ENCODE assay signal across 1 cellular context in the genomic region with DNA sequence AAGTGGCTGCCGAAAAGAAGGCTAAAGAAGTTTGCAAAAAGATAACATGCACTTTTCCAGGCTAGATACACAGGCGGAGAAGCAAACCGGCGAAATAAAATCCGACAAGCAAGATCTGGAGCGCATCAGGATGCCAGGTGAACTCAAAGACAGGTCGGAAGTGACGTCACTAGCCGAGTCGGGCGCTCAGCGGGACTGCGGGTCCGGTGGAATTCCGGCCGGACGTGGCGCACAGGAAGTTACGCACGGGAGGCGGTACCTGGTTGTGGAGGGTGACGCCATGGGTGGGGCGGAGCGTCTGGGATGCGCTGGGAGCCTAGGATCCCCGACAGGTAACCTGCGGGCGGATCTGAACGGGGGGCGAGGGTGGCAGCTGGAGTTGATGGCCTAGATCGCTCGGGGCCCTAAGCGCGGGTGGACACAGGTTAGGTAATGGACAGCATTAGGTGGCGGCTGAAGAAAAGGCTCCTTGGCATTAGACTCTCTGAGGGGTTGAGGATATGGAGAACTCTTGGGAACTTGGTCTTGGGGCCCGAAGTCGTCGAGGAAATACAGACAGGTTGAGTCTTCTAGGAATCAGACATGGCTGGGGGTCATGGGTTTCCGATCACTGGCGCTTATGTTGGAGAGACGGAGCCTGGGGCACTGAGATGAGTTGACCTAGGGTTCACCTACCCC.
TF ChIP-seq lines count a peak whose summit lies in the region.

No MANE protein-coding gene starts in this region.

TF ChIP-seq in HepG2, 621 proteins besides CTCF, POLR2A, EP300 and RAD21 (continued from another document and continues in another):
- TF ChIP-seq, protein P1, sequence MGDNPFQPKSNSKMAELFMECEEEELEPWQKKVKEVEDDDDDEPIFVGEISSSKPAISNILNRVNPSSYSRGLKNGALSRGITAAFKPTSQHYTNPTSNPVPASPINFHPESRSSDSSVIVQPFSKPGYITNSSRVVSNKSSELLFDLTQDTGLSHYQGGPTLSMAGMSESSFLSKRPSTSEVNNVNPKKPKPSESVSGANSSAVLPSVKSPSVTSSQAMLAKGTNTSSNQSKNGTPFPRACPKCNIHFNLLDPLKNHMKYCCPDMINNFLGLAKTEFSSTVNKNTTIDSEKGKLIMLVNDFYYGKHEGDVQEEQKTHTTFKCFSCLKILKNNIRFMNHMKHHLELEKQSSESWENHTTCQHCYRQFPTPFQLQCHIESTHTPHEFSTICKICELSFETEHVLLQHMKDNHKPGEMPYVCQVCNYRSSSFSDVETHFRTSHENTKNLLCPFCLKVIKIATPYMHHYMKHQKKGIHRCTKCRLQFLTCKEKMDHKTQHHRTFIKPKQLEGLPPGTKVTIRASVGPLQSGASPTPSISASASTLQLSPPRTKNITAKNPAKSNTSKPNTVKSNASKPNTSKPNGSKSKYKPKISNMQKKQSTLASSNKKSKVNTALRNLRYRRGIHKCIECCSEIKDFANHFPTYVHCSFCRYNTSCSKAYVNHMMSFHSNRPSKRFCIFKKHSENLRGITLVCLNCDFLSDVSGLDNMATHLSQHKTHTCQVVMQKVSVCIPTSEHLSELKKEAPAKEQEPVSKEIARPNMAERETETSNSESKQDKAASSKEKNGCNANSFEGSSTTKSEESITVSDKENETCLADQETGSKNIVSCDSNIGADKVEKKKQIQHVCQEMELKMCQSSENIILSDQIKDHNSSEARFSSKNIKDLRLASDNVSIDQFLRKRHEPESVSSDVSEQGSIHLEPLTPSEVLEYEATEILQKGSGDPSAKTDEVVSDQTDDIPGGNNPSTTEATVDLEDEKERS (CRISPR knock-in tag; IDR thresholded peaks at IDR 0.05): no peak
- TF ChIP-seq ZNF780A (CRISPR knock-in tag; IDR thresholded peaks at IDR 0.05) (no peak), HOXA9 (CRISPR knock-in tag; IDR thresholded peaks at IDR 0.05; ENCODE audit: borderline replicate concordance) (no peak), BORCS8-MEF2B (CRISPR knock-in tag; IDR thresholded peaks at IDR 0.05) (peak; percentile 69), AGO1 (IDR thresholded peaks at IDR 0.05; ENCODE audit: low read depth, low read length, poor library complexity, severe bottlenecking) (no peak), ZNF841 (CRISPR knock-in tag; IDR thresholded peaks at IDR 0.05; ENCODE audit: borderline replicate concordance) (no peak), ZNF557 (CRISPR knock-in tag; IDR thresholded peaks at IDR 0.05) (no peak), ZSCAN29 (CRISPR knock-in tag; conservative IDR thresholded peaks at IDR 0.05) (no peak), EHMT2 (IDR thresholded peaks at IDR 0.05; ENCODE audit: borderline replicate concordance, low read depth, low read length) (no peak), PPARG (CRISPR knock-in tag; conservative IDR thresholded peaks at IDR 0.05) (no peak), ZNF660 (CRISPR knock-in tag; IDR thresholded peaks at IDR 0.05; ENCODE audit: borderline replicate concordance, low read depth) (no peak), RAD51 (IDR thresholded peaks at IDR 0.05; ENCODE audit: borderline replicate concordance) (no peak), SMYD3 (CRISPR knock-in tag; IDR thresholded peaks at IDR 0.05) (no peak), ZNF543 (CRISPR knock-in tag; IDR thresholded peaks at IDR 0.05) (0 out of 2 replicates have a peak, but pooled peaks have one; percentile 66), FOXP1 (IDR thresholded peaks at IDR 0.05) (no peak), FOXP1 (CRISPR knock-in tag; IDR thresholded peaks at IDR 0.05) (no peak), PHF20 (CRISPR knock-in tag; IDR thresholded peaks at IDR 0.05) (peak; percentile 99), ZNF567 (CRISPR knock-in tag; IDR thresholded peaks at IDR 0.05; ENCODE audit: borderline replicate concordance) (no peak), GTF3A (CRISPR knock-in tag; conservative IDR thresholded peaks at IDR 0.05) (0 out of 2 replicates have a peak, but pooled peaks have one; percentile 29), REXO4 (CRISPR knock-in tag; IDR thresholded peaks at IDR 0.05; ENCODE audit: borderline replicate concordance) (no peak), ZNF101 (CRISPR knock-in tag; IDR thresholded peaks at IDR 0.05; ENCODE audit: borderline replicate concordance, low read depth) (no peak), ZNF746 (CRISPR knock-in tag; IDR thresholded peaks at IDR 0.05) (no peak), RORA (CRISPR knock-in tag; IDR thresholded peaks at IDR 0.05) (no peak), ATF7-NPFF (CRISPR knock-in tag; IDR thresholded peaks at IDR 0.05; ENCODE audit: low read depth) (0 out of 2 replicates have a peak, but pooled peaks have one; percentile 62), MBNL3 (CRISPR knock-in tag; conservative IDR thresholded peaks at IDR 0.05) (no peak), PAX8 (CRISPR knock-in tag; IDR thresholded peaks at IDR 0.05; ENCODE audit: borderline replicate concordance) (0 out of 2 replicates have a peak, but pooled peaks have one; percentile 12), NFIC (IDR thresholded peaks at IDR 0.05; ENCODE audit: low read length) (no peak), RFX5 (IDR thresholded peaks at IDR 0.05; ENCODE audit: low read depth, low read length) (peak; percentile 79; the same call in 1 of the 2 replicates), ZNF331 (CRISPR knock-in tag; IDR thresholded peaks at IDR 0.05) (peak; percentile 78), NCOR1 (IDR thresholded peaks at IDR 0.05; ENCODE audit: borderline replicate concordance, low read length) (no peak), XRCC5 (optimal IDR thresholded peaks at IDR 0.05; ENCODE audit: low read length) (peak; percentile 53), MED1 (CRISPR knock-in tag; IDR thresholded peaks at IDR 0.05) (peak; percentile 75)
- TF ChIP-seq, protein P2, sequence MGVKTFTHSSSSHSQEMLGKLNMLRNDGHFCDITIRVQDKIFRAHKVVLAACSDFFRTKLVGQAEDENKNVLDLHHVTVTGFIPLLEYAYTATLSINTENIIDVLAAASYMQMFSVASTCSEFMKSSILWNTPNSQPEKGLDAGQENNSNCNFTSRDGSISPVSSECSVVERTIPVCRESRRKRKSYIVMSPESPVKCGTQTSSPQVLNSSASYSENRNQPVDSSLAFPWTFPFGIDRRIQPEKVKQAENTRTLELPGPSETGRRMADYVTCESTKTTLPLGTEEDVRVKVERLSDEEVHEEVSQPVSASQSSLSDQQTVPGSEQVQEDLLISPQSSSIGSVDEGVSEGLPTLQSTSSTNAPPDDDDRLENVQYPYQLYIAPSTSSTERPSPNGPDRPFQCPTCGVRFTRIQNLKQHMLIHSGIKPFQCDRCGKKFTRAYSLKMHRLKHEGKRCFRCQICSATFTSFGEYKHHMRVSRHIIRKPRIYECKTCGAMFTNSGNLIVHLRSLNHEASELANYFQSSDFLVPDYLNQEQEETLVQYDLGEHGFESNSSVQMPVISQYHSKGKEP (CRISPR knock-in tag; IDR thresholded peaks at IDR 0.05): no peak
- TF ChIP-seq, protein P3, sequence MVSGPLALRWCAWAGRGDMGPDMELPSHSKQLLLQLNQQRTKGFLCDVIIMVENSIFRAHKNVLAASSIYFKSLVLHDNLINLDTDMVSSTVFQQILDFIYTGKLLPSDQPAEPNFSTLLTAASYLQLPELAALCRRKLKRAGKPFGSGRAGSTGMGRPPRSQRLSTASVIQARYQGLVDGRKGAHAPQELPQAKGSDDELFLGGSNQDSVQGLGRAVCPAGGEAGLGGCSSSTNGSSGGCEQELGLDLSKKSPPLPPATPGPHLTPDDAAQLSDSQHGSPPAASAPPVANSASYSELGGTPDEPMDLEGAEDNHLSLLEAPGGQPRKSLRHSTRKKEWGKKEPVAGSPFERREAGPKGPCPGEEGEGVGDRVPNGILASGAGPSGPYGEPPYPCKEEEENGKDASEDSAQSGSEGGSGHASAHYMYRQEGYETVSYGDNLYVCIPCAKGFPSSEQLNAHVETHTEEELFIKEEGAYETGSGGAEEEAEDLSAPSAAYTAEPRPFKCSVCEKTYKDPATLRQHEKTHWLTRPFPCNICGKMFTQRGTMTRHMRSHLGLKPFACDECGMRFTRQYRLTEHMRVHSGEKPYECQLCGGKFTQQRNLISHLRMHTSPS (CRISPR knock-in tag; IDR thresholded peaks at IDR 0.05; ENCODE audit: low read depth): no peak
- TF ChIP-seq, protein P4, sequence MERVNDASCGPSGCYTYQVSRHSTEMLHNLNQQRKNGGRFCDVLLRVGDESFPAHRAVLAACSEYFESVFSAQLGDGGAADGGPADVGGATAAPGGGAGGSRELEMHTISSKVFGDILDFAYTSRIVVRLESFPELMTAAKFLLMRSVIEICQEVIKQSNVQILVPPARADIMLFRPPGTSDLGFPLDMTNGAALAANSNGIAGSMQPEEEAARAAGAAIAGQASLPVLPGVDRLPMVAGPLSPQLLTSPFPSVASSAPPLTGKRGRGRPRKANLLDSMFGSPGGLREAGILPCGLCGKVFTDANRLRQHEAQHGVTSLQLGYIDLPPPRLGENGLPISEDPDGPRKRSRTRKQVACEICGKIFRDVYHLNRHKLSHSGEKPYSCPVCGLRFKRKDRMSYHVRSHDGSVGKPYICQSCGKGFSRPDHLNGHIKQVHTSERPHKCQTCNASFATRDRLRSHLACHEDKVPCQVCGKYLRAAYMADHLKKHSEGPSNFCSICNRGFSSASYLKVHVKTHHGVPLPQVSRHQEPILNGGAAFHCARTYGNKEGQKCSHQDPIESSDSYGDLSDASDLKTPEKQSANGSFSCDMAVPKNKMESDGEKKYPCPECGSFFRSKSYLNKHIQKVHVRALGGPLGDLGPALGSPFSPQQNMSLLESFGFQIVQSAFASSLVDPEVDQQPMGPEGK (CRISPR knock-in tag; IDR thresholded peaks at IDR 0.05): 0 out of 2 replicates have a peak, but pooled peaks have one; percentile 27
- TF ChIP-seq, protein P5, sequence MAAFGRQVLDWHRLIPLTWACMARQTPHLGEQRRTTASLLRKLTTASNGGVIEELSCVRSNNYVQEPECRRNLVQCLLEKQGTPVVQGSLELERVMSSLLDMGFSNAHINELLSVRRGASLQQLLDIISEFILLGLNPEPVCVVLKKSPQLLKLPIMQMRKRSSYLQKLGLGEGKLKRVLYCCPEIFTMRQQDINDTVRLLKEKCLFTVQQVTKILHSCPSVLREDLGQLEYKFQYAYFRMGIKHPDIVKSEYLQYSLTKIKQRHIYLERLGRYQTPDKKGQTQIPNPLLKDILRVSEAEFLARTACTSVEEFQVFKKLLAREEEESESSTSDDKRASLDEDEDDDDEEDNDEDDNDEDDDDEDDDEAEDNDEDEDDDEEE (CRISPR knock-in tag; IDR thresholded peaks at IDR 0.05): peak; percentile 97
- TF ChIP-seq, protein P6, sequence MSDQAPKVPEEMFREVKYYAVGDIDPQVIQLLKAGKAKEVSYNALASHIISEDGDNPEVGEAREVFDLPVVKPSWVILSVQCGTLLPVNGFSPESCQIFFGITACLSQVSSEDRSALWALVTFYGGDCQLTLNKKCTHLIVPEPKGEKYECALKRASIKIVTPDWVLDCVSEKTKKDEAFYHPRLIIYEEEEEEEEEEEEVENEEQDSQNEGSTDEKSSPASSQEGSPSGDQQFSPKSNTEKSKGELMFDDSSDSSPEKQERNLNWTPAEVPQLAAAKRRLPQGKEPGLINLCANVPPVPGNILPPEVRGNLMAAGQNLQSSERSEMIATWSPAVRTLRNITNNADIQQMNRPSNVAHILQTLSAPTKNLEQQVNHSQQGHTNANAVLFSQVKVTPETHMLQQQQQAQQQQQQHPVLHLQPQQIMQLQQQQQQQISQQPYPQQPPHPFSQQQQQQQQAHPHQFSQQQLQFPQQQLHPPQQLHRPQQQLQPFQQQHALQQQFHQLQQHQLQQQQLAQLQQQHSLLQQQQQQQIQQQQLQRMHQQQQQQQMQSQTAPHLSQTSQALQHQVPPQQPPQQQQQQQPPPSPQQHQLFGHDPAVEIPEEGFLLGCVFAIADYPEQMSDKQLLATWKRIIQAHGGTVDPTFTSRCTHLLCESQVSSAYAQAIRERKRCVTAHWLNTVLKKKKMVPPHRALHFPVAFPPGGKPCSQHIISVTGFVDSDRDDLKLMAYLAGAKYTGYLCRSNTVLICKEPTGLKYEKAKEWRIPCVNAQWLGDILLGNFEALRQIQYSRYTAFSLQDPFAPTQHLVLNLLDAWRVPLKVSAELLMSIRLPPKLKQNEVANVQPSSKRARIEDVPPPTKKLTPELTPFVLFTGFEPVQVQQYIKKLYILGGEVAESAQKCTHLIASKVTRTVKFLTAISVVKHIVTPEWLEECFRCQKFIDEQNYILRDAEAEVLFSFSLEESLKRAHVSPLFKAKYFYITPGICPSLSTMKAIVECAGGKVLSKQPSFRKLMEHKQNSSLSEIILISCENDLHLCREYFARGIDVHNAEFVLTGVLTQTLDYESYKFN (CRISPR knock-in tag; conservative IDR thresholded peaks at IDR 0.05): peak; percentile 44
- TF ChIP-seq, protein P7, sequence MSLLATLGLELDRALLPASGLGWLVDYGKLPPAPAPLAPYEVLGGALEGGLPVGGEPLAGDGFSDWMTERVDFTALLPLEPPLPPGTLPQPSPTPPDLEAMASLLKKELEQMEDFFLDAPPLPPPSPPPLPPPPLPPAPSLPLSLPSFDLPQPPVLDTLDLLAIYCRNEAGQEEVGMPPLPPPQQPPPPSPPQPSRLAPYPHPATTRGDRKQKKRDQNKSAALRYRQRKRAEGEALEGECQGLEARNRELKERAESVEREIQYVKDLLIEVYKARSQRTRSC (CRISPR knock-in tag; IDR thresholded peaks at IDR 0.05; ENCODE audit: low read depth): 0 out of 2 replicates have a peak, but pooled peaks have one; percentile 35
- TF ChIP-seq, protein P8, sequence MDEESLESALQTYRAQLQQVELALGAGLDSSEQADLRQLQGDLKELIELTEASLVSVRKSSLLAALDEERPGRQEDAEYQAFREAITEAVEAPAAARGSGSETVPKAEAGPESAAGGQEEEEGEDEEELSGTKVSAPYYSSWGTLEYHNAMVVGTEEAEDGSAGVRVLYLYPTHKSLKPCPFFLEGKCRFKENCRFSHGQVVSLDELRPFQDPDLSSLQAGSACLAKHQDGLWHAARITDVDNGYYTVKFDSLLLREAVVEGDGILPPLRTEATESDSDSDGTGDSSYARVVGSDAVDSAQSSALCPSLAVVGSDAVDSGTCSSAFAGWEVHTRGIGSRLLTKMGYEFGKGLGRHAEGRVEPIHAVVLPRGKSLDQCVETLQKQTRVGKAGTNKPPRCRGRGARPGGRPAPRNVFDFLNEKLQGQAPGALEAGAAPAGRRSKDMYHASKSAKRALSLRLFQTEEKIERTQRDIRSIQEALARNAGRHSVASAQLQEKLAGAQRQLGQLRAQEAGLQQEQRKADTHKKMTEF (CRISPR knock-in tag; IDR thresholded peaks at IDR 0.05): peak; percentile 73; the same call in 1 of the 2 replicates
- TF ChIP-seq, protein P9, sequence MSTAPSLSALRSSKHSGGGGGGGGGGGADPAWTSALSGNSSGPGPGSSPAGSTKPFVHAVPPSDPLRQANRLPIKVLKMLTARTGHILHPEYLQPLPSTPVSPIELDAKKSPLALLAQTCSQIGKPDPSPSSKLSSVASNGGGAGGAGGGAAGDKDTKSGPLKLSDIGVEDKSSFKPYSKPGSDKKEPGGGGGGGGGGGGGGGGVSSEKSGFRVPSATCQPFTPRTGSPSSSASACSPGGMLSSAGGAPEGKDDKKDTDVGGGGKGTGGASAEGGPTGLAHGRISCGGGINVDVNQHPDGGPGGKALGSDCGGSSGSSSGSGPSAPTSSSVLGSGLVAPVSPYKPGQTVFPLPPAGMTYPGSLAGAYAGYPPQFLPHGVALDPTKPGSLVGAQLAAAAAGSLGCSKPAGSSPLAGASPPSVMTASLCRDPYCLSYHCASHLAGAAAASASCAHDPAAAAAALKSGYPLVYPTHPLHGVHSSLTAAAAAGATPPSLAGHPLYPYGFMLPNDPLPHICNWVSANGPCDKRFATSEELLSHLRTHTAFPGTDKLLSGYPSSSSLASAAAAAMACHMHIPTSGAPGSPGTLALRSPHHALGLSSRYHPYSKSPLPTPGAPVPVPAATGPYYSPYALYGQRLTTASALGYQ (CRISPR knock-in tag; IDR thresholded peaks at IDR 0.05): peak; percentile 29; the same call in 1 of the 2 replicates
